Comparison of ENCODE assay signal across 34 cellular contexts in genomic region chr1:55617416-55617980, GRCh38.
"Had no signal": no experiment of that assay in that cellular context is flagged by ENCODE, and none has a peak within 500 bp of the region (broad histone marks: within the 10 kb centered on the region; RNA-seq: fewer than 3 reads in every experiment).

No MANE protein-coding gene starts in this region.

- H3K27ac ChIP-seq: adrenal gland, body of pancreas, brain microvascular endothelial cell, breast epithelium, VCaP had no signal

- FAIRE-seq: astrocyte, TTC549 had no signal

- H3K27me3 ChIP-seq: adrenal gland, body of pancreas, brain microvascular endothelial cell, breast epithelium had no signal

- H3K4me1 ChIP-seq: adrenal gland, body of pancreas, breast epithelium had no signal

- H3K4me3 ChIP-seq: adrenal gland, body of pancreas, breast epithelium had no signal

- H3K36me3 ChIP-seq: adrenal gland, brain microvascular endothelial cell, breast epithelium had no signal

- H3K9me3 ChIP-seq: adrenal gland, body of pancreas, breast epithelium had no signal

- ATAC-seq: activated CD8-positive, alpha-beta T cell treated with anti-CD3 and anti-CD28 coated beads for 36 hours; activated naive CD4-positive, alpha-beta T cell treated with anti-CD3 and anti-CD28 coated beads, Interleukin-2, amount 50 U/mL, for 72 hours; activated T-cell treated with anti-CD3 and anti-CD28 coated beads, Interleukin-2, amount 50 U/mL, for 4 hours; activated T-cell treated with anti-CD3 and anti-CD28 coated beads, Interleukin-2, amount 50 U/mL, for 72 hours; activated T-helper 17 cell treated with anti-CD3 and anti-CD28 coated beads, Interleukin-2, amount 50 U/mL, for 72 hours had no signal

- DNase-seq: activated B cell treated with CpG ODN at 0.5 μM for 24 hours; activated CD4-positive, alpha-beta memory T cell treated with anti-CD3 and anti-CD28 coated beads for 36 hours; activated CD4-positive, alpha-beta T cell treated with anti-CD3 and anti-CD28 coated beads for 4 hours; activated CD4-positive, alpha-beta T cell treated with anti-CD3 and anti-CD28 coated beads, Interleukin-2, amount 10 ng/mL, durations not matched to agents 24 days and 14 days; activated CD4-positive, alpha-beta T cell treated with anti-CD3 and anti-CD28 coated beads, Interleukin-2, amount 50 U/mL, for 1 hour; activated CD4-positive, alpha-beta T cell treated with anti-CD3 and anti-CD28 coated beads, Interleukin-2, amount 50 U/mL, for 4 hours; activated CD4-positive, CD25-positive, alpha-beta regulatory T cell treated with anti-CD3 and anti-CD28 coated beads, Interleukin-2, amount 50 U/mL, for 72 hours; activated CD8-positive, alpha-beta memory T cell treated with anti-CD3 and anti-CD28 coated beads, Interleukin-2, amount 50 U/mL, for 4 hours; activated CD8-positive, alpha-beta T cell treated with anti-CD3 and anti-CD28 coated beads for 36 hours; activated effector memory CD4-positive, alpha-beta T cell treated with anti-CD3 and anti-CD28 coated beads, Interleukin-2, amount 50 U/mL, for 16 hours; activated gamma-delta T cell treated with Interleukin-2 at 50 U/mL for 16 hours; activated naive CD4-positive, alpha-beta T cell; activated naive CD4-positive, alpha-beta T cell treated with anti-CD3 and anti-CD28 coated beads for 36 hours; activated naive CD4-positive, alpha-beta T cell treated with anti-CD3 and anti-CD28 coated beads, Interleukin-2, amount 50 U/mL, for 16 hours; activated naive CD8-positive, alpha-beta T cell treated with anti-CD3 and anti-CD28 coated beads for 36 hours; activated T-cell treated with anti-CD3 and anti-CD28 coated beads for 4 hours; activated T-cell treated with anti-CD3 and anti-CD28 coated beads, Interleukin-2, amount 50 U/mL, for 1 hour; activated T-cell treated with anti-CD3 and anti-CD28 coated beads, Interleukin-2, amount 50 U/mL, for 4 hours; activated T-cell treated with anti-CD3 and anti-CD28 coated beads, Interleukin-2, amount 50 U/mL, for 72 hours; adrenal gland; amniotic stem cell; aorta; brain microvascular endothelial cell; central memory CD4-positive, alpha-beta T cell; T-helper 1 cell; T-helper 2 cell; T-helper 9 cell had no signal
